Comparison of ENCODE assay signal across 23 cellular contexts in the genomic region with DNA sequence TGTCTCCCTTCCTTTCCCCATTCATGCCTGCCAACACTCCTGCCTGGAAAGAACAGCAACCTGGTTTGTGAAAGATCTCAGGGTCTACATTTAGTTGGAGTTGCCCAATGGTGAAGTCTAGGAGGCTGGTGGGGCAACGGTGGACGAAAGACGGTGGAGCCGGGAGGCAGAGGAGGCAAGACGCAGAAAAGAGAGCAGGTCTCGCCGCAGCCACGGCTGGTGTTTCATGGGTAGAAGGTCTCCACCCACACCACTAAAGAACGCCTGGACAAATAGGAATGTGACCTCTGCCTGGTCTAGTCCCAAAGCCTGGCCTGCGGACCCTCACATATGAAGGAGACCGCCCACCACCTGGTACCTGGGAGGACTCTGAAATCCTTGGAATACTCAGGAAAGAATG.
DNase-seq lines count a peak whose midpoint lies in the region; ATAC-seq and TF ChIP-seq lines count a peak whose summit lies in the region.
"Had no signal": no experiment of that assay in that cellular context is flagged by ENCODE, and none has a peak within 500 bp of the region (broad histone marks: within the 10 kb centered on the region; RNA-seq: fewer than 3 reads in every experiment).

No MANE protein-coding gene starts in this region.

- ATAC-seq in lung (ENCODE audit: insufficient read depth, low FRiP score) (no peak), upper lobe of left lung (ENCODE audit: low FRiP score in 2 of 2) (no peak), HG02973 (IDR thresholded peaks at IDR 0.05; ENCODE audit: unreplicated experiment) (no peak)
- ATAC-seq: A549, GM12878 had no signal

- H3K27ac ChIP-seq in lung (ENCODE audit: low read depth in 1 of 2, low read length in 1 of 2) (no peak overlapping the region), upper lobe of left lung (no peak overlapping the region)
- H3K27ac ChIP-seq: 22Rv1; A549; BLaER1 treated with 17β-estradiol and CSF1 and Interleukin-3, amounts not matched to agents 10 nM and 100 nM; C4-2B had no signal

- H3K4me1 Mint-ChIP-seq in endothelial cell (ENCODE audit: unreplicated experiment) (no peaks in the 10 kb centered on the region), osteocyte (ENCODE audit: unreplicated experiment) (no peaks in the 10 kb centered on the region)
- H3K4me1 Mint-ChIP-seq: CD4-positive, alpha-beta memory T cell; CD4-positive, CD25-positive, alpha-beta regulatory T cell had no signal

- peaks cover 29% of the 10 kb centered on the region for H3K27me3 Mint-ChIP-seq in endothelial cell (ENCODE audit: unreplicated experiment)
- H3K27me3 Mint-ChIP-seq in osteocyte (ENCODE audit: unreplicated experiment): no peaks in the 10 kb centered on the region
- H3K27me3 Mint-ChIP-seq: B cell; CD4-positive, alpha-beta memory T cell; CD4-positive, CD25-positive, alpha-beta regulatory T cell had no signal

- H3K36me3 Mint-ChIP-seq in endothelial cell (ENCODE audit: low read depth, unreplicated experiment) (peaks cover 22% of the 10 kb centered on the region), osteocyte (ENCODE audit: unreplicated experiment) (no peaks in the 10 kb centered on the region)
- H3K36me3 Mint-ChIP-seq: CD4-positive, alpha-beta memory T cell; CD4-positive, CD25-positive, alpha-beta regulatory T cell; CD8-positive, alpha-beta memory T cell had no signal

- H3K9me3 ChIP-seq in lung (ENCODE audit: control insufficient read depth in 2 of 2, insufficient read depth in 1 of 2, low read length in 1 of 2) (peaks cover 0 to 12% of the 10 kb centered on the region in 2 donors), upper lobe of left lung (no peaks in the 10 kb centered on the region)
- H3K9me3 ChIP-seq: A549; BLaER1 treated with 17β-estradiol and CSF1 and Interleukin-3, amounts not matched to agents 10 nM and 100 nM had no signal

- peaks cover 47% of the 10 kb centered on the region for H3K9me3 Mint-ChIP-seq in endothelial cell (ENCODE audit: unreplicated experiment)
- H3K9me3 Mint-ChIP-seq in osteocyte (ENCODE audit: unreplicated experiment): peaks cover 17% of the 10 kb centered on the region

- H3K4me1 ChIP-seq in lung (ENCODE audit: control insufficient read depth in 2 of 2, insufficient read depth in 2 of 2, low read length in 2 of 2) (no peaks in the 10 kb centered on the region), upper lobe of left lung (no peaks in the 10 kb centered on the region)
- H3K4me1 ChIP-seq: A549 had no signal

- 94% methylated on average over 11 of the region's 11 CpGs for WGBS in lung, 2 donors
- 91 to 97% methylated on average over 11 of the region's 11 CpGs for WGBS in upper lobe of left lung, 2 donors

- no peak overlapping the region for H3K27ac Mint-ChIP-seq in endothelial cell (ENCODE audit: unreplicated experiment)
- no peak overlapping the region for H3K27ac Mint-ChIP-seq in osteocyte (ENCODE audit: unreplicated experiment)
- H3K27ac Mint-ChIP-seq: B cell; CD4-positive, alpha-beta memory T cell; CD4-positive, CD25-positive, alpha-beta regulatory T cell; CD8-positive, alpha-beta memory T cell had no signal

- no peak overlapping the region for H3K4me3 ChIP-seq in lung
- H3K4me3 ChIP-seq in upper lobe of left lung: no peak overlapping the region
- H3K4me3 ChIP-seq: A549; BLaER1 treated with 17β-estradiol and CSF1 and Interleukin-3, amounts not matched to agents 10 nM and 100 nM; GM12878 had no signal

- H3K27me3 ChIP-seq in lung (ENCODE audit: control insufficient read depth, insufficient read depth) (no peaks in the 10 kb centered on the region), upper lobe of left lung (no peaks in the 10 kb centered on the region)
- H3K27me3 ChIP-seq: BLaER1 treated with 17β-estradiol and CSF1 and Interleukin-3, amounts not matched to agents 10 nM and 100 nM had no signal

- no peak for TF ChIP-seq POLR2A in upper lobe of left lung (IDR thresholded peaks at IDR 0.05)

- peak overlapping the region; percentile 3 for H3K4me3 Mint-ChIP-seq in endothelial cell (ENCODE audit: unreplicated experiment)
- no peak overlapping the region for H3K4me3 Mint-ChIP-seq in osteocyte (ENCODE audit: unreplicated experiment)
- H3K4me3 Mint-ChIP-seq: B cell; CD4-positive, alpha-beta memory T cell; CD4-positive, CD25-positive, alpha-beta regulatory T cell; CD8-positive, alpha-beta memory T cell had no signal

- H3K36me3 ChIP-seq in lung (ENCODE audit: control insufficient read depth in 2 of 2, insufficient read depth in 2 of 2, low read length in 2 of 2) (no peaks in the 10 kb centered on the region), upper lobe of left lung (no peaks in the 10 kb centered on the region)
- H3K36me3 ChIP-seq: BLaER1 treated with 17β-estradiol and CSF1 and Interleukin-3, amounts not matched to agents 10 nM and 100 nM had no signal

- TF ChIP-seq EP300 in upper lobe of left lung (IDR thresholded peaks at IDR 0.05): no peak

- no peak for DNase-seq in endothelial cell (ENCODE audit: low spot score)
- DNase-seq in lung (ENCODE audit: low spot score): peak; percentile 19
- DNase-seq in osteocyte (ENCODE audit: extremely low spot score, unreplicated experiment): peak; percentile 62
- no peak for DNase-seq in upper lobe of left lung
- DNase-seq: AML-193; CD4-positive, alpha-beta memory T cell; CD4-positive, CD25-positive, alpha-beta regulatory T cell; CD8-positive, alpha-beta memory T cell; COR-L47; DMS 273 treated with DMSO at 0.1 percent for 48 hours; DMS153; DMS53; DMS79; DND-41; EL; GDM1 had no signal

- TF ChIP-seq CTCF in endothelial cell (IDR thresholded peaks at IDR 0.05; ENCODE audit: unreplicated experiment): no peak
- no peak for TF ChIP-seq CTCF in lung (IDR thresholded peaks at IDR 0.05; ENCODE audit: control extremely low read depth, extremely low read depth)
- no peak for TF ChIP-seq CTCF in osteocyte (IDR thresholded peaks at IDR 0.05)
- TF ChIP-seq CTCF in upper lobe of left lung (IDR thresholded peaks at IDR 0.05): no peak

Comparison
In these comparisons a context has a peak if more than half of its experiments do, and no peak if none do; other contexts are left out.
1. DNase-seq: peak in lung (single experiment) and osteocyte (single experiment); none in endothelial cell (single experiment) and upper lobe of left lung (0 of 2).